ENCODE assay signal across 8 cellular contexts in genomic region chr19:58183822-58184215, GRCh38. TPM values are rescaled to one million over a fixed set of nuclear protein-coding genes. Genes with fewer than 3 reads are reported as not detected.
DNase-seq lines count a peak whose midpoint lies in the region; ATAC-seq, FAIRE-seq and TF ChIP-seq lines count a peak whose summit lies in the region.

No MANE protein-coding gene starts in this region.

- in situ Hi-C loops in brain microvascular endothelial cell (cut with HindIII; ENCODE audit: low pct_ligation_motif_present, low sequenced_read_pairs), result no loop called here

- H3K9me3 ChIP-seq in HUES6 (ENCODE audit: control insufficient read depth, insufficient read depth, low read depth, low read length) (peaks cover 53% of the 10 kb centered on the region), mucosa of descending colon (peaks cover 88% of the 10 kb centered on the region)

- no peaks in the 10 kb centered on the region for H3K27me3 ChIP-seq in HUES6 (ENCODE audit: control insufficient read depth, insufficient read depth, low read length)
- no peaks in the 10 kb centered on the region for H3K27me3 ChIP-seq in brain microvascular endothelial cell (replicated peaks)

- DNase-seq in AG09309 (ENCODE audit: low read depth), result no peak
- DNase-seq in brain microvascular endothelial cell, result no peak
- no peak for DNase-seq in mucosa of descending colon
- no peak for DNase-seq in amniotic stem cell (lab: John Stamatoyannopoulos, UW)
- DNase-seq in GM12892 (ENCODE audit: insufficient read length), result no peak
- no peak for DNase-seq in AML-193 (lab: John Stamatoyannopoulos, UW)
- no peak for DNase-seq in middle frontal gyrus (ENCODE audit: extremely low spot score, low spot score)

- H3K36me3 ChIP-seq in HUES6 (ENCODE audit: control insufficient read depth, insufficient read depth, low read length) (peaks cover 37% of the 10 kb centered on the region), brain microvascular endothelial cell (replicated peaks) (peaks cover 28% of the 10 kb centered on the region), mucosa of descending colon (ENCODE audit: low read depth) (no peaks in the 10 kb centered on the region)

- no peak for TF ChIP-seq POLR2A in GM12892 (IDR thresholded peaks at IDR 0.05; ENCODE audit: low read depth, low read length)

- TF ChIP-seq CTCF in AG09309 (IDR thresholded peaks at IDR 0.05; ENCODE audit: control insufficient read depth, insufficient read depth, low read depth, low read length, missing control alignments) (no peak), brain microvascular endothelial cell (IDR thresholded peaks at IDR 0.05; ENCODE audit: low read depth, low read length, missing control alignments) (no peak), mucosa of descending colon (IDR thresholded peaks at IDR 0.05) (no peak)

- intact Hi-C loops in mucosa of descending colon (cut with DNase I, micrococcal nuclease), result no loop called here

- peak overlapping the region; percentile 92 for H3K9ac ChIP-seq in HUES6 (ENCODE audit: low read length)

- H3K27ac ChIP-seq in HUES6 (ENCODE audit: low read depth, low read length) (peak overlapping the region; percentile 92; the same call in 1 of the 2 replicates), brain microvascular endothelial cell (peak overlapping the region; percentile 99)

- FAIRE-seq in GM12892 (lab: Jason Lieb, UNC), result no peak

- H3K4me3 ChIP-seq in AG09309 (ENCODE audit: control insufficient read depth, low read depth, low read length), result peak overlapping the region; percentile 83
- H3K4me3 ChIP-seq in HUES6 (ENCODE audit: low read depth, low read length), result peak overlapping the region; percentile 89
- peak overlapping the region; percentile 81 for H3K4me3 ChIP-seq in brain microvascular endothelial cell (ENCODE audit: low read depth, low read length)
- peak overlapping the region; percentile 80 for H3K4me3 ChIP-seq in mucosa of descending colon

- H3K4me1 ChIP-seq in HUES6 (ENCODE audit: control insufficient read depth, insufficient read depth, low read length) (no peaks in the 10 kb centered on the region), mucosa of descending colon (ENCODE audit: low read depth) (no peaks in the 10 kb centered on the region)

- ATAC-seq in mucosa of descending colon, result no peak

RNA-seq across cellular contexts. Expression of gene ZNF274, which starts 1.0 kb away (rescaled TPM):
- total RNA-seq in mucosa of descending colon, result 10 to 100 TPM; 13.3 to 26.6 (median 20.5) TPM
- 19.2 TPM for polyA plus RNA-seq in GM12892 (2012; ENCODE audit: missing spikeins)

RNA-seq across cellular contexts. Expression of gene ZNF329, which starts 33.2 kb away (rescaled TPM):
- 10 to 100 TPM in 1 of 3 donors, 1 to 10 TPM in 2; 3.5 to 10.3 (median 4.9) TPM for total RNA-seq in mucosa of descending colon
- polyA plus RNA-seq in GM12892 (2012; ENCODE audit: missing spikeins), result 1.9 TPM

RNA-seq across cellular contexts. Expression of gene ZNF544, which starts 44.9 kb away (rescaled TPM):
- 10 to 100 TPM; 12.1 to 30.5 (median 27.6) TPM for total RNA-seq in mucosa of descending colon
- polyA plus RNA-seq in GM12892 (2012; ENCODE audit: missing spikeins), result 39.6 TPM
